In genomic region chr6:3653528-3654070, GRCh38 we compare ENCODE assay signal across 1 cellular context.
TF ChIP-seq lines count a peak whose summit lies in the region.

No MANE protein-coding gene starts in this region.

TF ChIP-seq in HepG2, 621 proteins besides CTCF, POLR2A, EP300 and RAD21 (continued from another document):
- no peak for TF ChIP-seq ZBTB21 (CRISPR knock-in tag; IDR thresholded peaks at IDR 0.05)
TF ChIP-seq in HepG2: peak in this region for 0.
